In the genomic region with DNA sequence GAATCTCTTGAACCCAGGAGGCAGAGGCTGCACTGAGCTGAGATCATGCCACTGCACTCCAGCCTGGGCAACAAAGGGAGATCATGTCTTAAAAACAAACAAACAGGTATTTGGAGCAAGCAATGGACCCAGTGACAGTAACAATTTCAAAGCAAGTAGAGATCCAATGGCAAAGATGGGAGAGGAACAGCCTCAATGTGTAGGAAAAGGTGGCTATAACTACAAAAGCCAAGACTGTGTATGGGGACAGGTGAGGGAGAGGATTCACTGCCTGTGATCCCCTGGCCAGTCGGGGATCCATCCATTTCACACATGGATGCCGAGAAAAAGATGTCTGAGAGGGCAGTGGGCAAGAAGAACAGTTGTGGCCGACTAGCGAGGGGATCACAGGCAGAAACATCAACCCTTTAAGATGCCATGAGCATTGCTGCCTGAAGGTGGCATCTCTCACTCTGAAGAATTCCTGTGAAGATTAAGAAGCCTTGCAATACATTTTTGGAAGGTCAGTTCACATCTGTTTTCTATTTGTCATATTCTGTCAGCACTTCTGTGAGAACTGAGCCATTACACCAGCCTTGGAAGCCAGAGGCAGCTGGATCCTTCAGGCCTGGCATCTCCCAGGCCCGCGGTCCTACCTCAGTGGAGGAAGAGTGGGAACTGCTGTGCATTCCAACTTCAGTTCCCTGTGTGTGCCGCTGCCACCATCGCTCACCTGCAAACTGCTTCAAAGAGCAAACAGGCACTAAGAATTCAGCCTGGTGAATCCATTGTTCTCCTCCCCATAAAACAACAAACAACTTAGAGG, we compare ENCODE assay signal across 8 cellular contexts. TPM values are rescaled to one million over a fixed set of nuclear protein-coding genes. Genes with fewer than 3 reads are reported as not detected.
DNase-seq lines count a peak whose midpoint lies in the region; ATAC-seq and TF ChIP-seq lines count a peak whose summit lies in the region.

No MANE protein-coding gene starts in this region.

- H3K27me3 ChIP-seq in heart left ventricle, result no peaks in the 10 kb centered on the region

- no peaks in the 10 kb centered on the region for H3K9me3 ChIP-seq in heart left ventricle

- ATAC-seq in activated CD4-positive, alpha-beta T cell treated with anti-CD3 and anti-CD28 coated beads for 36 hours, result no peak
- ATAC-seq in heart left ventricle (peak in 3 of 4 donors; percentile 81 to 94 (median 91)), GM19035 (IDR thresholded peaks at IDR 0.05; ENCODE audit: unreplicated experiment) (no peak)

- H3K4me1 Mint-ChIP-seq in activated CD4-positive, alpha-beta T cell treated with anti-CD3 and anti-CD28 coated beads for 36 hours, result no peaks in the 10 kb centered on the region
- H3K4me1 Mint-ChIP-seq in activated naive CD8-positive, alpha-beta T cell treated with anti-CD3 and anti-CD28 coated beads for 36 hours, result no peaks in the 10 kb centered on the region

- no peaks in the 10 kb centered on the region for H3K36me3 Mint-ChIP-seq in activated CD4-positive, alpha-beta T cell treated with anti-CD3 and anti-CD28 coated beads for 36 hours (ENCODE audit: low read depth)
- peaks cover 7% of the 10 kb centered on the region for H3K36me3 Mint-ChIP-seq in activated naive CD8-positive, alpha-beta T cell treated with anti-CD3 and anti-CD28 coated beads for 36 hours

- H3K4me3 Mint-ChIP-seq in activated CD4-positive, alpha-beta T cell treated with anti-CD3 and anti-CD28 coated beads for 36 hours, result no peak overlapping the region
- H3K4me3 Mint-ChIP-seq in activated naive CD8-positive, alpha-beta T cell treated with anti-CD3 and anti-CD28 coated beads for 36 hours, result no peak overlapping the region

- POLR2A ChIA-PET in activated CD4-positive, alpha-beta T cell treated with anti-CD3 and anti-CD28 coated beads for 36 hours (lab: Charles Lee), result no interaction called here

- peak overlapping the region in 2 of 12 donors; percentile 22 to 41 for H3K27ac ChIP-seq in heart left ventricle

- DNase-seq in activated CD4-positive, alpha-beta T cell treated with anti-CD3 and anti-CD28 coated beads for 36 hours, result peak; percentile 21
- DNase-seq in activated CD4-positive, alpha-beta T cell treated with anti-CD3 and anti-CD28 coated beads for 1 hour, result no peak
- DNase-seq in LHCN-M2 (ENCODE audit: low read depth) (peak; percentile 97), heart left ventricle (peak; percentile 29 to 60 (median 54)), posterior vena cava (ENCODE audit: low spot score) (peak; percentile 79), OCI-M2 (lab: John Stamatoyannopoulos, UW; ENCODE audit: unreplicated experiment) (no peak)
- peak; percentile 7 for DNase-seq in activated naive CD8-positive, alpha-beta T cell treated with anti-CD3 and anti-CD28 coated beads for 36 hours

- no peaks in the 10 kb centered on the region for H3K27me3 Mint-ChIP-seq in activated CD4-positive, alpha-beta T cell treated with anti-CD3 and anti-CD28 coated beads for 36 hours
- H3K27me3 Mint-ChIP-seq in activated naive CD8-positive, alpha-beta T cell treated with anti-CD3 and anti-CD28 coated beads for 36 hours, result no peaks in the 10 kb centered on the region

- H3K4me1 ChIP-seq in heart left ventricle, result peaks cover 0 to 11% (median 3%) of the 10 kb centered on the region in 12 donors

- peak; percentile 42 to 82 (median 66) for TF ChIP-seq CTCF in heart left ventricle (IDR thresholded peaks at IDR 0.05)

- no peak for TF ChIP-seq POLR2A in heart left ventricle (IDR thresholded peaks at IDR 0.05)

- WGBS in heart left ventricle, 4 donors, result 24 to 37% (median 30%) methylated on average over 8 of the region's 8 CpGs

- CTCF ChIA-PET in activated CD4-positive, alpha-beta T cell treated with anti-CD3 and anti-CD28 coated beads for 36 hours (lab: Charles Lee), result interaction anchor here (0.7 kb wide), 1 partner anchor 106 kb away, joined by 3 read pairs; no protein-coding TSS in a partner anchor

- intact Hi-C loops in activated CD4-positive, alpha-beta T cell treated with anti-CD3 and anti-CD28 coated beads for 36 hours (cut with DNase I, micrococcal nuclease), result loop anchor here in 1 of 2 experiments (2.0 kb wide), 1 partner anchor 155 kb away; no protein-coding TSS in a partner anchor
- intact Hi-C loops in heart left ventricle (cut with DNase I) (loop anchor here in 8 of 10 donors (2.0 to 10.0 kb wide), 5 partner anchors 52 to 229 kb away; no protein-coding TSS in a partner anchor), posterior vena cava (cut with DNase I) (no loop called here)

- H3K36me3 ChIP-seq in heart left ventricle, result no peaks in the 10 kb centered on the region

- no peaks in the 10 kb centered on the region for H3K9me3 Mint-ChIP-seq in activated CD4-positive, alpha-beta T cell treated with anti-CD3 and anti-CD28 coated beads for 36 hours (ENCODE audit: low read depth)
- no peaks in the 10 kb centered on the region for H3K9me3 Mint-ChIP-seq in activated naive CD8-positive, alpha-beta T cell treated with anti-CD3 and anti-CD28 coated beads for 36 hours

- peak overlapping the region in 3 of 12 donors; percentile 2 to 23 (median 11) for H3K4me3 ChIP-seq in heart left ventricle

- H3K27ac Mint-ChIP-seq in activated CD4-positive, alpha-beta T cell treated with anti-CD3 and anti-CD28 coated beads for 36 hours, result no peak overlapping the region
- H3K27ac Mint-ChIP-seq in activated naive CD8-positive, alpha-beta T cell treated with anti-CD3 and anti-CD28 coated beads for 36 hours, result no peak overlapping the region

RNA-seq across cellular contexts. Expression of a gene that starts 54.5 kb away (rescaled TPM):
- total RNA-seq in activated CD4-positive, alpha-beta T cell treated with anti-CD3 and anti-CD28 coated beads for 36 hours, result 10 to 100 TPM in 1 of 2 experiments, 1 to 10 TPM in 1; 9.5 to 10.4 TPM
- total RNA-seq in LHCN-M2 (2014; rRNA removed) (39.4 and 47.1 TPM in 2 replicates), heart left ventricle (10 to 100 TPM; 14.8 to 33.9 (median 21.4) TPM), posterior vena cava (10 to 100 TPM; 35.0 to 39.1 TPM)
- 7.4 TPM for polyA plus RNA-seq in LHCN-M2 (2012)
- total RNA-seq in activated naive CD8-positive, alpha-beta T cell treated with anti-CD3 and anti-CD28 coated beads for 36 hours, result 10 to 100 TPM in 1 of 2 experiments, 1 to 10 TPM in 1; 10.0 to 10.9 TPM
- polyA plus RNA-seq in heart left ventricle, result 10 to 100 TPM in 1 of 2 donors, 1 to 10 TPM in 1; 2.6 to 10.6 TPM

RNA-seq across cellular contexts. Expression of a gene that starts 56.1 kb away (rescaled TPM):
- 10 to 100 TPM; 55.4 to 59.8 TPM for total RNA-seq in activated CD4-positive, alpha-beta T cell treated with anti-CD3 and anti-CD28 coated beads for 36 hours
- 39.9 and 48.4 TPM in 2 replicates for total RNA-seq in LHCN-M2 (2014; rRNA removed)
- polyA plus RNA-seq in LHCN-M2 (2012), result 7.8 TPM
- total RNA-seq in activated naive CD8-positive, alpha-beta T cell treated with anti-CD3 and anti-CD28 coated beads for 36 hours, result 10 to 100 TPM; 58.1 to 59.7 TPM
- total RNA-seq in heart left ventricle, result 10 to 100 TPM in 4 of 9 donors, 1 to 10 TPM in 5; 6.7 to 45.0 (median 9.9) TPM
- polyA plus RNA-seq in heart left ventricle, result 10 to 100 TPM in 1 of 2 donors, 1 to 10 TPM in 1; 4.0 to 20.9 TPM
- 1 to 10 TPM; 7.7 to 8.9 TPM for total RNA-seq in posterior vena cava

Comparison
In these comparisons a context has a peak if more than half of its experiments do, and no peak if none do; other contexts are left out.
1. DNase-seq: peak in activated CD4-positive, alpha-beta T cell treated with anti-CD3 and anti-CD28 coated beads for 36 hours (single experiment), LHCN-M2 (single experiment), activated naive CD8-positive, alpha-beta T cell treated with anti-CD3 and anti-CD28 coated beads for 36 hours (single experiment), heart left ventricle (5 of 5) and posterior vena cava (single experiment); none in activated CD4-positive, alpha-beta T cell treated with anti-CD3 and anti-CD28 coated beads for 1 hour (single experiment) and OCI-M2 (single experiment).
2. ATAC-seq: peak in heart left ventricle (3 of 4); none in activated CD4-positive, alpha-beta T cell treated with anti-CD3 and anti-CD28 coated beads for 36 hours (single experiment) and GM19035 (single experiment).
3. intact Hi-C loops: an anchor here in heart left ventricle (2.0 to 10.0 kb wide); none called in posterior vena cava.